8 cellular contexts compared by ENCODE assay signal in genomic region chr5:59188415-59189225, GRCh38.
A peak's percentile ranks its signal among the peaks of the same experiment; 100 is the strongest.
DNase-seq lines count a peak whose midpoint lies in the region; ATAC-seq, FAIRE-seq and TF ChIP-seq lines count a peak whose summit lies in the region.

No MANE protein-coding gene starts in this region.

- no peaks in the 10 kb centered on the region for H4K20me1 ChIP-seq in Loucy (ENCODE audit: insufficient read depth, low read length, poor library complexity, severe bottlenecking)

- H3K4me1 ChIP-seq in Loucy (ENCODE audit: insufficient read depth, low read length, poor library complexity, severe bottlenecking), result peaks cover 8% of the 10 kb centered on the region
- H3K4me1 ChIP-seq in pancreas, result no peaks in the 10 kb centered on the region
- H3K4me1 ChIP-seq in transverse colon, result peaks cover 0 to 27% (median 6%) of the 10 kb centered on the region in 4 donors

- in situ Hi-C loops in Caki2 (cut with HindIII; ENCODE audit: low pct_unique_long_range_greater_than_20kb, low sequenced_read_pairs) (no loop called here), transverse colon (cut with MboI; ENCODE audit: low pct_ligation_motif_present in 1 of 4, low pct_unique_long_range_greater_than_20kb in 1 of 4, low sequenced_read_pairs in 3 of 4) (loop anchor here in 3 of 4 donors (25.0 kb wide), 4 partner anchors 324 to 599 kb away; no protein-coding TSS in a partner anchor)

- peak; percentile 94 for FAIRE-seq in pancreas (lab: Jason Lieb, UNC)

- H3F3A ChIP-seq in Loucy (ENCODE audit: low read depth), result no peaks in the 10 kb centered on the region

- TF ChIP-seq EP300 in transverse colon (IDR thresholded peaks at IDR 0.05; ENCODE audit: low read depth), result no peak

- peaks cover 11% of the 10 kb centered on the region for H3K27me3 ChIP-seq in Loucy (ENCODE audit: insufficient read depth, low read length, poor library complexity, severe bottlenecking)
- H3K27me3 ChIP-seq in pancreas, result no peaks in the 10 kb centered on the region
- no peaks in the 10 kb centered on the region for H3K27me3 ChIP-seq in transverse colon

- peak overlapping the region; percentile 43 for H3K9ac ChIP-seq in Loucy (ENCODE audit: low read depth, low read length, poor library complexity, severe bottlenecking)

- peak; percentile 86 for TF ChIP-seq CTCF in Loucy (conservative IDR thresholded peaks at IDR 0.05; ENCODE audit: low read length)
- peak; percentile 90 for TF ChIP-seq CTCF in glutamatergic neuron (IDR thresholded peaks at IDR 0.05; ENCODE audit: partially characterized antibody, unreplicated experiment)
- peak; percentile 60 to 74 (median 68) for TF ChIP-seq CTCF in pancreas (IDR thresholded peaks at IDR 0.05)
- peak; percentile 71 to 95 (median 87) for TF ChIP-seq CTCF in transverse colon (IDR thresholded peaks at IDR 0.05)

- no peaks in the 10 kb centered on the region for H3K36me3 Mint-ChIP-seq in activated naive CD4-positive, alpha-beta T cell treated with anti-CD3 and anti-CD28 coated beads, Interleukin-2, amount 50 U/mL, for 24 hours
- H3K36me3 Mint-ChIP-seq in glutamatergic neuron (ENCODE audit: unreplicated experiment), result no peaks in the 10 kb centered on the region

- H3K27me3 Mint-ChIP-seq in activated naive CD4-positive, alpha-beta T cell treated with anti-CD3 and anti-CD28 coated beads, Interleukin-2, amount 50 U/mL, for 24 hours, result peaks cover 10% of the 10 kb centered on the region
- H3K27me3 Mint-ChIP-seq in glutamatergic neuron (ENCODE audit: unreplicated experiment), result no peaks in the 10 kb centered on the region

- H3K9me3 Mint-ChIP-seq in activated naive CD4-positive, alpha-beta T cell treated with anti-CD3 and anti-CD28 coated beads, Interleukin-2, amount 50 U/mL, for 24 hours, result no peaks in the 10 kb centered on the region
- H3K9me3 Mint-ChIP-seq in glutamatergic neuron (ENCODE audit: unreplicated experiment), result no peaks in the 10 kb centered on the region

- H3K27ac Mint-ChIP-seq in activated naive CD4-positive, alpha-beta T cell treated with anti-CD3 and anti-CD28 coated beads, Interleukin-2, amount 50 U/mL, for 24 hours, result no peak overlapping the region
- peak overlapping the region; percentile 45 for H3K27ac Mint-ChIP-seq in glutamatergic neuron (ENCODE audit: unreplicated experiment)

- H3K4me3 ChIP-seq in Loucy (ENCODE audit: low read length, poor library complexity, severe bottlenecking) (peak overlapping the region; percentile 66), pancreas (peak overlapping the region in 1 of 4 donors; percentile 21), transverse colon (peak overlapping the region in 1 of 4 donors; percentile 28)

- peak overlapping the region; percentile 12 for H3K4me3 Mint-ChIP-seq in activated naive CD4-positive, alpha-beta T cell treated with anti-CD3 and anti-CD28 coated beads, Interleukin-2, amount 50 U/mL, for 24 hours
- H3K4me3 Mint-ChIP-seq in glutamatergic neuron (ENCODE audit: unreplicated experiment), result no peak overlapping the region

- DNase-seq in Caki2 (ENCODE audit: low read depth), result peak; percentile 41
- peak; percentile 71 for DNase-seq in glutamatergic neuron
- peak; percentile 41 to 82 (median 66) for DNase-seq in pancreas
- DNase-seq in transverse colon, result peak; percentile 69

- ATAC-seq in GM21529 (IDR thresholded peaks at IDR 0.05; ENCODE audit: unreplicated experiment), result peak; percentile 83
- ATAC-seq in SK-N-SH treated with all-trans-retinoic acid at 6 μM for 48 hours, result peak; percentile 95
- ATAC-seq in pancreas, result peak; percentile 91 to 99 (median 93)

- no peaks in the 10 kb centered on the region for H3K36me3 ChIP-seq in Loucy (ENCODE audit: insufficient read depth, low read length)
- no peaks in the 10 kb centered on the region for H3K36me3 ChIP-seq in pancreas
- H3K36me3 ChIP-seq in transverse colon, result no peaks in the 10 kb centered on the region

- peak overlapping the region; percentile 90 for H2AFZ ChIP-seq in Loucy (ENCODE audit: low read length)

- no peaks in the 10 kb centered on the region for H3K79me2 ChIP-seq in Loucy (ENCODE audit: insufficient read depth, low read length)

- intact Hi-C loops in pancreas (cut with DNase I), result loop anchor here in 1 of 3 donors (5.0 kb wide), 1 partner anchor 184 kb away; no protein-coding TSS in a partner anchor
- intact Hi-C loops in transverse colon (cut with DNase I; ENCODE audit: low total_unique reads), result loop anchor here (5.0 to 10.0 kb wide), 2 partner anchors 194 to 606 kb away; no protein-coding TSS in a partner anchor

- peak overlapping the region; percentile 69 for H3K4me2 ChIP-seq in Loucy (ENCODE audit: low read depth, low read length, poor library complexity, severe bottlenecking)

- peaks cover 6% of the 10 kb centered on the region for H3K4me1 Mint-ChIP-seq in activated naive CD4-positive, alpha-beta T cell treated with anti-CD3 and anti-CD28 coated beads, Interleukin-2, amount 50 U/mL, for 24 hours
- peaks cover 13% of the 10 kb centered on the region for H3K4me1 Mint-ChIP-seq in glutamatergic neuron (ENCODE audit: low read depth, unreplicated experiment)

- H3K9me2 ChIP-seq in Loucy (replicated peaks; ENCODE audit: low read depth, low read length), result no peaks in the 10 kb centered on the region

- no peak overlapping the region for H3K27ac ChIP-seq in pancreas
- H3K27ac ChIP-seq in transverse colon, result peak overlapping the region; percentile 42 to 74 (median 57)

- H3K9me3 ChIP-seq in Loucy (ENCODE audit: insufficient read depth, low read depth, low read length) (no peaks in the 10 kb centered on the region), pancreas (no peaks in the 10 kb centered on the region), transverse colon (no peaks in the 10 kb centered on the region)

- no peak for TF ChIP-seq POLR2A in transverse colon (IDR thresholded peaks at IDR 0.05)

- WGBS in pancreas, 2 donors, result 13 to 14% methylated on average over 16 of the region's 16 CpGs
- WGBS in transverse colon (ENCODE audit: low coverage in 1 of 2), 2 donors, result 18 to 21% methylated on average over 16 of the region's 16 CpGs

TF ChIP-seq in SK-N-SH treated with all-trans-retinoic acid at 6 μM for 48 hours, 23 proteins besides CTCF, POLR2A, EP300 and RAD21 (continues in another document):
- TF ChIP-seq, protein P1, sequence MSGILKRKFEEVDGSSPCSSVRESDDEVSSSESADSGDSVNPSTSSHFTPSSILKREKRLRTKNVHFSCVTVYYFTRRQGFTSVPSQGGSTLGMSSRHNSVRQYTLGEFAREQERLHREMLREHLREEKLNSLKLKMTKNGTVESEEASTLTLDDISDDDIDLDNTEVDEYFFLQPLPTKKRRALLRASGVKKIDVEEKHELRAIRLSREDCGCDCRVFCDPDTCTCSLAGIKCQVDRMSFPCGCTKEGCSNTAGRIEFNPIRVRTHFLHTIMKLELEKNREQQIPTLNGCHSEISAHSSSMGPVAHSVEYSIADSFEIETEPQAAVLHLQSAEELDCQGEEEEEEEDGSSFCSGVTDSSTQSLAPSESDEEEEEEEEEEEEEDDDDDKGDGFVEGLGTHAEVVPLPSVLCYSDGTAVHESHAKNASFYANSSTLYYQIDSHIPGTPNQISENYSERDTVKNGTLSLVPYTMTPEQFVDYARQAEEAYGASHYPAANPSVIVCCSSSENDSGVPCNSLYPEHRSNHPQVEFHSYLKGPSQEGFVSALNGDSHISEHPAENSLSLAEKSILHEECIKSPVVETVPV (CRISPR knock-in tag; IDR thresholded peaks at IDR 0.05), result no peak
- TF ChIP-seq ZNF565 (CRISPR knock-in tag; conservative IDR thresholded peaks at IDR 0.05; ENCODE audit: low read depth) (no peak), PATZ1 (CRISPR knock-in tag; IDR thresholded peaks at IDR 0.05; ENCODE audit: borderline replicate concordance) (no peak), PPARA (CRISPR knock-in tag; IDR thresholded peaks at IDR 0.05; ENCODE audit: borderline replicate concordance) (no peak), GLIS3 (CRISPR knock-in tag; IDR thresholded peaks at IDR 0.05) (no peak), OSR1 (CRISPR knock-in tag; IDR thresholded peaks at IDR 0.05) (no peak), TCF4 (CRISPR knock-in tag; IDR thresholded peaks at IDR 0.05; ENCODE audit: borderline replicate concordance) (no peak), CSDC2 (CRISPR knock-in tag; IDR thresholded peaks at IDR 0.05) (no peak)
- TF ChIP-seq, protein P2, sequence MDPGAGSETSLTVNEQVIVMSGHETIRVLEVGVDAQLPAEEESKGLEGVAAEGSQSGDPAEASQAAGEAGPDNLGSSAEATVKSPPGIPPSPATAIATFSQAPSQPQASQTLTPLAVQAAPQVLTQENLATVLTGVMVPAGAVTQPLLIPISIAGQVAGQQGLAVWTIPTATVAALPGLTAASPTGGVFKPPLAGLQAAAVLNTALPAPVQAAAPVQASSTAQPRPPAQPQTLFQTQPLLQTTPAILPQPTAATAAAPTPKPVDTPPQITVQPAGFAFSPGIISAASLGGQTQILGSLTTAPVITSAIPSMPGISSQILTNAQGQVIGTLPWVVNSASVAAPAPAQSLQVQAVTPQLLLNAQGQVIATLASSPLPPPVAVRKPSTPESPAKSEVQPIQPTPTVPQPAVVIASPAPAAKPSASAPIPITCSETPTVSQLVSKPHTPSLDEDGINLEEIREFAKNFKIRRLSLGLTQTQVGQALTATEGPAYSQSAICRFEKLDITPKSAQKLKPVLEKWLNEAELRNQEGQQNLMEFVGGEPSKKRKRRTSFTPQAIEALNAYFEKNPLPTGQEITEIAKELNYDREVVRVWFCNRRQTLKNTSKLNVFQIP (CRISPR knock-in tag; IDR thresholded peaks at IDR 0.05; ENCODE audit: borderline replicate concordance, low read depth), result no peak

Comparison
In these comparisons a context has a peak if more than half of its experiments do, and no peak if none do; other contexts are left out.
1. H3K27ac ChIP-seq: peak in transverse colon (4 of 4); none in pancreas (0 of 4).
2. Peak in every context shown above with its lines, with median percentiles within 50 percentile points of each other: DNase-seq, ATAC-seq and CTCF ChIP-seq.